In the genomic region with DNA sequence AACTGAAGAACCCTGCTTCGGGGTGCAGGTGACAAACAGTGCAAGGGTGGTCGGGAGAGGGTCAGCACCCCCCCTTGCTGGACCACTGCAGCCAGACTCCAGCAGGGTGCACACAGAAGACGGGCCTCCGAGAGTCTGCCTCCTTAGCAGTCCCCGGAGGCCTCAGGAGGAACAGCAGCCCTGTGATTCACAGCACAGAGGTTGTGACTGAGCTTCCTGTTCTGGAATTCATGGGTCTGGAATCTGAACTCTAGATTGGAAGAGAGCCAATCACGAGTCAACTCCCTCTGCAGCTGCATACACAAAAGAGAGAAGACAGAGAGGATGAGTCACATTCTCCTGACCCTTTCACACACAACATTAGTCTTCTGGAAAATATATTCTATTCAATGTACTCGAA, we compare ENCODE assay signal across 12 cellular contexts.
DNase-seq lines count a peak whose midpoint lies in the region; ATAC-seq and TF ChIP-seq lines count a peak whose summit lies in the region.
"Had no signal": no experiment of that assay in that cellular context is flagged by ENCODE, and none has a peak within 500 bp of the region (broad histone marks: within the 10 kb centered on the region; RNA-seq: fewer than 3 reads in every experiment).

No MANE protein-coding gene starts in this region.

- ATAC-seq in Right ventricle myocardium superior (ENCODE audit: poor library complexity), result no peak
- no peak for ATAC-seq in left ventricle myocardium superior
- ATAC-seq in gastroesophageal sphincter, result peak; percentile 31
- peak; percentile 15 to 38 for ATAC-seq in upper lobe of left lung (ENCODE audit: low FRiP score in 2 of 2)
- ATAC-seq in HG03095 (IDR thresholded peaks at IDR 0.05; ENCODE audit: unreplicated experiment), result no peak
- ATAC-seq in GM19324 (IDR thresholded peaks at IDR 0.05; ENCODE audit: low FRiP score, unreplicated experiment), result no peak
- ATAC-seq: activated naive CD8-positive, alpha-beta T cell treated with anti-CD3 and anti-CD28 coated beads, Interleukin-2, amount 50 U/mL, for 24 hours had no signal

- H3K27ac ChIP-seq in gastroesophageal sphincter (no peak overlapping the region), upper lobe of left lung (no peak overlapping the region)
- H3K27ac ChIP-seq: VCaP had no signal

- 42 to 69% methylated on average over 5 to 7 of the region's 7 CpGs for WGBS in gastroesophageal sphincter (ENCODE audit: low coverage in 1 of 2), 2 donors
- 75 to 79% methylated on average over 6 to 7 of the region's 7 CpGs for WGBS in upper lobe of left lung, 2 donors

- H3K27ac Mint-ChIP-seq in activated CD4-positive, alpha-beta memory T cell treated with anti-CD3 and anti-CD28 coated beads, Interleukin-2, amount 10 ng/mL, durations not matched to agents 7 days and 5 days, result no peak overlapping the region
- H3K27ac Mint-ChIP-seq: activated naive CD8-positive, alpha-beta T cell treated with anti-CD3 and anti-CD28 coated beads, Interleukin-2, amount 50 U/mL, for 24 hours had no signal

- H3K27me3 ChIP-seq in gastroesophageal sphincter (no peaks in the 10 kb centered on the region), upper lobe of left lung (no peaks in the 10 kb centered on the region)

- intact Hi-C loops in Right ventricle myocardium superior (cut with DNase I), result no loop called here
- intact Hi-C loops in left ventricle myocardium superior (cut with micrococcal nuclease), result no loop called here

- no peak for TF ChIP-seq EP300 in gastroesophageal sphincter (IDR thresholded peaks at IDR 0.05)
- no peak for TF ChIP-seq EP300 in upper lobe of left lung (IDR thresholded peaks at IDR 0.05)

- H3K9me3 Mint-ChIP-seq in activated CD4-positive, alpha-beta memory T cell treated with anti-CD3 and anti-CD28 coated beads, Interleukin-2, amount 10 ng/mL, durations not matched to agents 7 days and 5 days, result peaks cover 2% of the 10 kb centered on the region

- no peaks in the 10 kb centered on the region for H3K4me1 Mint-ChIP-seq in activated CD4-positive, alpha-beta memory T cell treated with anti-CD3 and anti-CD28 coated beads, Interleukin-2, amount 10 ng/mL, durations not matched to agents 7 days and 5 days
- H3K4me1 Mint-ChIP-seq: activated naive CD8-positive, alpha-beta T cell treated with anti-CD3 and anti-CD28 coated beads, Interleukin-2, amount 50 U/mL, for 24 hours had no signal

- DNase-seq in Right ventricle myocardium superior, result peak; percentile 30
- DNase-seq in left ventricle myocardium superior, result no peak
- peak; percentile 48 to 55 for DNase-seq in SW 1271 (lab: John Stamatoyannopoulos, UW)
- DNase-seq in upper lobe of left lung, result no peak
- DNase-seq in activated CD4-positive, alpha-beta memory T cell treated with anti-CD3 and anti-CD28 coated beads, Interleukin-2, amount 10 ng/mL, durations not matched to agents 7 days and 5 days, result no peak
- DNase-seq: activated naive CD8-positive, alpha-beta T cell treated with anti-CD3 and anti-CD28 coated beads, Interleukin-2, amount 50 U/mL, for 24 hours; kidney; NCI-H1417 treated with DMSO at 0.1 percent for 48 hours had no signal

- no peak overlapping the region for H3K4me3 ChIP-seq in gastroesophageal sphincter
- H3K4me3 ChIP-seq in upper lobe of left lung, result no peak overlapping the region

- no peaks in the 10 kb centered on the region for H3K36me3 ChIP-seq in gastroesophageal sphincter
- H3K36me3 ChIP-seq in upper lobe of left lung, result no peaks in the 10 kb centered on the region

- no peaks in the 10 kb centered on the region for H3K9me3 ChIP-seq in gastroesophageal sphincter
- no peaks in the 10 kb centered on the region for H3K9me3 ChIP-seq in upper lobe of left lung

- POLR2A ChIA-PET in activated CD4-positive, alpha-beta memory T cell treated with anti-CD3 and anti-CD28 coated beads, Interleukin-2, amount 10 ng/mL, durations not matched to agents 7 days and 5 days (lab: Charles Lee), result no interaction called here

- TF ChIP-seq POLR2A in gastroesophageal sphincter (IDR thresholded peaks at IDR 0.05), result no peak
- TF ChIP-seq POLR2A in upper lobe of left lung (IDR thresholded peaks at IDR 0.05), result no peak

- H3K4me1 ChIP-seq in gastroesophageal sphincter, result no peaks in the 10 kb centered on the region
- no peaks in the 10 kb centered on the region for H3K4me1 ChIP-seq in upper lobe of left lung

- H3K4me3 Mint-ChIP-seq in activated CD4-positive, alpha-beta memory T cell treated with anti-CD3 and anti-CD28 coated beads, Interleukin-2, amount 10 ng/mL, durations not matched to agents 7 days and 5 days, result no peak overlapping the region
- H3K4me3 Mint-ChIP-seq: activated naive CD8-positive, alpha-beta T cell treated with anti-CD3 and anti-CD28 coated beads, Interleukin-2, amount 50 U/mL, for 24 hours had no signal

- no peaks in the 10 kb centered on the region for H3K36me3 Mint-ChIP-seq in activated CD4-positive, alpha-beta memory T cell treated with anti-CD3 and anti-CD28 coated beads, Interleukin-2, amount 10 ng/mL, durations not matched to agents 7 days and 5 days (ENCODE audit: low read depth)

- TF ChIP-seq CTCF in gastroesophageal sphincter (IDR thresholded peaks at IDR 0.05) (no peak), upper lobe of left lung (IDR thresholded peaks at IDR 0.05) (no peak)

- H3K27me3 Mint-ChIP-seq in activated CD4-positive, alpha-beta memory T cell treated with anti-CD3 and anti-CD28 coated beads, Interleukin-2, amount 10 ng/mL, durations not matched to agents 7 days and 5 days, result no peaks in the 10 kb centered on the region
- H3K27me3 Mint-ChIP-seq: activated naive CD8-positive, alpha-beta T cell treated with anti-CD3 and anti-CD28 coated beads, Interleukin-2, amount 50 U/mL, for 24 hours had no signal

- CTCF ChIA-PET in activated CD4-positive, alpha-beta memory T cell treated with anti-CD3 and anti-CD28 coated beads, Interleukin-2, amount 10 ng/mL, durations not matched to agents 7 days and 5 days (lab: Charles Lee), result no interaction called here

Comparison
In these comparisons a context has a peak if more than half of its experiments do, and no peak if none do; other contexts are left out.
1. DNase-seq: peak in Right ventricle myocardium superior (single experiment) and SW 1271 (2 of 2); none in left ventricle myocardium superior (single experiment), upper lobe of left lung (0 of 2) and activated CD4-positive, alpha-beta memory T cell treated with anti-CD3 and anti-CD28 coated beads, Interleukin-2, amount 10 ng/mL, durations not matched to agents 7 days and 5 days (single experiment).
2. ATAC-seq: peak in gastroesophageal sphincter (single experiment) and upper lobe of left lung (2 of 2); none in Right ventricle myocardium superior (single experiment), left ventricle myocardium superior (single experiment), HG03095 (single experiment) and GM19324 (single experiment).